Comparison of ENCODE assay signal across 12 cellular contexts in genomic region chr22:35446365-35446764, GRCh38. TPM values are rescaled to one million over a fixed set of nuclear protein-coding genes. Genes with fewer than 3 reads are reported as not detected.
DNase-seq lines count a peak whose midpoint lies in the region; ATAC-seq, FAIRE-seq and TF ChIP-seq lines count a peak whose summit lies in the region.
"Had no signal": no experiment of that assay in that cellular context is flagged by ENCODE, and none has a peak within 500 bp of the region (broad histone marks: within the 10 kb centered on the region; RNA-seq: fewer than 3 reads in every experiment).

No MANE protein-coding gene starts in this region.

- H3K36me3 ChIP-seq in kidney (ENCODE audit: control insufficient read depth in 1 of 2, insufficient read depth in 2 of 2, low read length in 2 of 2) = no peaks in the 10 kb centered on the region

- H3K27ac ChIP-seq in kidney (ENCODE audit: low read depth in 2 of 2, low read length in 2 of 2) = no peak overlapping the region

- FAIRE-seq in kidney (lab: Jason Lieb, UNC) = no peak

- CTCF ChIA-PET in WTC11 (lab: Charles Lee) = no interaction called here

- no peak overlapping the region for H3K4me3 Mint-ChIP-seq in WTC11
- H3K4me3 Mint-ChIP-seq: naive thymus-derived CD8-positive, alpha-beta T cell had no signal

- in situ Hi-C loops in astrocyte of the cerebellum (cut with HindIII; ENCODE audit: low sequenced_read_pairs) = loop anchor here (25.0 kb wide), 1 partner anchor 141 kb away; no protein-coding TSS in a partner anchor

- H3K4me1 ChIP-seq in kidney (ENCODE audit: control insufficient read depth in 1 of 2, insufficient read depth in 1 of 2, low read depth in 1 of 2, low read length in 2 of 2) = no peaks in the 10 kb centered on the region

- H3K9ac ChIP-seq in kidney (ENCODE audit: low read length in 2 of 2) = no peak overlapping the region

- POLR2A ChIA-PET in WTC11 (lab: Charles Lee) = no interaction called here

- H3K4me3 ChIP-seq in astrocyte of the cerebellum (ENCODE audit: low read depth, low read length) (no peak overlapping the region), kidney (ENCODE audit: low read length in 2 of 2) (no peak overlapping the region)

- peaks cover 2% of the 10 kb centered on the region; the same call in 1 of the 2 replicates for H3K27me3 Mint-ChIP-seq in WTC11 (ENCODE audit: low read depth)
- H3K27me3 Mint-ChIP-seq: naive thymus-derived CD8-positive, alpha-beta T cell had no signal

- peaks cover 34% of the 10 kb centered on the region for H3K36me3 Mint-ChIP-seq in WTC11

- TF ChIP-seq CTCF in astrocyte of the cerebellum (IDR thresholded peaks at IDR 0.05; ENCODE audit: low read depth, low read length, missing control alignments) = no peak
- no peak for TF ChIP-seq CTCF in kidney (IDR thresholded peaks at IDR 0.05; ENCODE audit: borderline replicate concordance, extremely low read depth, insufficient read depth)
- no peak for TF ChIP-seq CTCF in WTC11 (IDR thresholded peaks at IDR 0.05)

- H3K27ac Mint-ChIP-seq in WTC11 = no peak overlapping the region

- intact Hi-C loops in kidney (cut with DNase I) = no loop called here

- peaks cover 37% of the 10 kb centered on the region for H3K4me1 Mint-ChIP-seq in WTC11

- ATAC-seq in GM21576 (IDR thresholded peaks at IDR 0.05; ENCODE audit: unreplicated experiment) = no peak
- no peak for ATAC-seq in WTC11
- ATAC-seq: naive thymus-derived CD8-positive, alpha-beta T cell had no signal

- DNase-seq in HCEC 1CT = peak; percentile 94
- peak; percentile 56 for DNase-seq in astrocyte of the cerebellum (ENCODE audit: low read depth)
- peak; percentile 79 for DNase-seq in hepatic stellate cell (ENCODE audit: low spot score)
- peak; percentile 54 for DNase-seq in smooth muscle cell of the brain vasculature (ENCODE audit: low read depth, low spot score)
- no peak for DNase-seq in stimulated activated CD8-positive, alpha-beta memory T cell treated with anti-CD3 and anti-CD28 coated beads, Interleukin-4, amount 100 ng/mL, for 48 hours
- no peak for DNase-seq in kidney
- no peak for DNase-seq in WTC11 (ENCODE audit: low spot score)
- DNase-seq: activated CD4-positive, alpha-beta T cell treated with anti-CD3 and anti-CD28 coated beads for 1 hour; GF-D8; naive thymus-derived CD8-positive, alpha-beta T cell; NCI-H1417 had no signal

- H3K9me3 ChIP-seq in kidney (ENCODE audit: control insufficient read depth in 1 of 2, low read length in 2 of 2) = no peaks in the 10 kb centered on the region

- H3K9me3 Mint-ChIP-seq in WTC11 = no peaks in the 10 kb centered on the region
- H3K9me3 Mint-ChIP-seq: naive thymus-derived CD8-positive, alpha-beta T cell had no signal

TF ChIP-seq in WTC11, 78 proteins besides CTCF, POLR2A, EP300 and RAD21:
- TF ChIP-seq TCF7 (CRISPR knock-in tag; IDR thresholded peaks at IDR 0.05; ENCODE audit: low read depth) (no peak), NR3C1 (CRISPR knock-in tag; conservative IDR thresholded peaks at IDR 0.05; ENCODE audit: low read depth) (no peak), E2F4 (CRISPR knock-in tag; IDR thresholded peaks at IDR 0.05; ENCODE audit: borderline replicate concordance, low read depth) (no peak)

RNA-seq across cellular contexts. Expression of gene MCM5, which starts 46.4 kb away (rescaled TPM):
- total RNA-seq in kidney (26.4 TPM), WTC11 (2021) (229 to 261 TPM (median 229 TPM) in 3 replicates)
- 10.2 TPM for polyA plus RNA-seq in kidney (ENCODE audit: insufficient read depth, low read depth, low replicate concordance)

Comparison
In these comparisons a context has a peak if more than half of its experiments do, and no peak if none do; other contexts are left out.
1. DNase-seq: peak in HCEC 1CT (single experiment), astrocyte of the cerebellum (single experiment), hepatic stellate cell (single experiment) and smooth muscle cell of the brain vasculature (single experiment); none in stimulated activated CD8-positive, alpha-beta memory T cell treated with anti-CD3 and anti-CD28 coated beads, Interleukin-4, amount 100 ng/mL, for 48 hours (single experiment), kidney (single experiment) and WTC11 (single experiment).